Comparison of ENCODE assay signal across 8 cellular contexts in the genomic region with DNA sequence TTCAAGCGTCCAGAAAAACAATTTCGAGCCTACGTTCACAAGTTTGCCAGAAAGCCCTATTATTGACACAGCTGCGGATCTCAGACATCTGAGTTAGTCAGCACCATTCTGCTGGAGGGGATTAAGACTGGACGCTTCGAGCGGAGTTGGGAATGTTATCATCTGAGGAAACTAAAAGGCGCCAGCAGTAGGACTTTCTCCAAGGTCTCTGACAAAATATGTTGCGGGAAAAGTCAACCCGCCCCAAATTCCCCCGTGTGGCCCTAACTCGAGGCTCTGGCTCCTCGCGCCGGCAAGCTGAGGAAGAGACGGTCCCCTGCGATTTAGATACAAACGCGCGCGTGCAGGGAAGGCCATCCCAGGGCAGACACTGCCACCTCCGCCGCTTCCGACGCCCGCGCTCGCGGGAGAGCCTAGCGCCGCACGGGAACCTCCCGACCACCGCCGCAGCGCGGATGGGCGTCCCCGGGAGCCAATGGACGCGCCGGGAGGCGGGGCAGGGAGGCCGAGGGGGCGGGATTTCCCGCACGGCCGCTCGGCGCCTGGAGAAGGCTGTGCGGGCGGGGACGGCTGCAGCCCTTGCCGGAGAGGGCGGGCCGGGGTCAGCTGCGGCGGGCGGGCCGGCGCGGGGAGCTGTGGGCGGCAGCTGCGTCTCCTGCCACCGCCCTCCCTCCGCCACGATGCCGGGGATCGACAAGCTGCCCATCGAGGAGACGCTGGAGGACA. TPM values are rescaled to one million over a fixed set of nuclear protein-coding genes. Genes with fewer than 3 reads are reported as not detected.
DNase-seq lines count a peak whose midpoint lies in the region; ATAC-seq and TF ChIP-seq lines count a peak whose summit lies in the region.

A gene with protein sequence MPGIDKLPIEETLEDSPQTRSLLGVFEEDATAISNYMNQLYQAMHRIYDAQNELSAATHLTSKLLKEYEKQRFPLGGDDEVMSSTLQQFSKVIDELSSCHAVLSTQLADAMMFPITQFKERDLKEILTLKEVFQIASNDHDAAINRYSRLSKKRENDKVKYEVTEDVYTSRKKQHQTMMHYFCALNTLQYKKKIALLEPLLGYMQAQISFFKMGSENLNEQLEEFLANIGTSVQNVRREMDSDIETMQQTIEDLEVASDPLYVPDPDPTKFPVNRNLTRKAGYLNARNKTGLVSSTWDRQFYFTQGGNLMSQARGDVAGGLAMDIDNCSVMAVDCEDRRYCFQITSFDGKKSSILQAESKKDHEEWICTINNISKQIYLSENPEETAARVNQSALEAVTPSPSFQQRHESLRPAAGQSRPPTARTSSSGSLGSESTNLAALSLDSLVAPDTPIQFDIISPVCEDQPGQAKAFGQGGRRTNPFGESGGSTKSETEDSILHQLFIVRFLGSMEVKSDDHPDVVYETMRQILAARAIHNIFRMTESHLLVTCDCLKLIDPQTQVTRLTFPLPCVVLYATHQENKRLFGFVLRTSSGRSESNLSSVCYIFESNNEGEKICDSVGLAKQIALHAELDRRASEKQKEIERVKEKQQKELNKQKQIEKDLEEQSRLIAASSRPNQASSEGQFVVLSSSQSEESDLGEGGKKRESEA (plus strand): TSS at position 526 of the 726 bp plus-strand sequence. CDS start 155 bp downstream, at position 681.

- intact Hi-C loops in sigmoid colon (cut with DNase I): loop anchor here (2.0 to 5.0 kb wide), 5 partner anchors 57 to 671 kb away; partner anchors contain the start of genes CCDC66 and TASOR

- peak; percentile 78 to 88 for DNase-seq in NCI-H524 (lab: John Stamatoyannopoulos, UW)
- no peak for DNase-seq in NCI-H524 treated with DMSO at 0.1 percent for 48 hours (lab: John Stamatoyannopoulos, UW)
- DNase-seq in NCI-H2029 (lab: John Stamatoyannopoulos, UW): peak; percentile 70
- peak; percentile 95 for DNase-seq in UCSD-AML1 (lab: John Stamatoyannopoulos, UW; ENCODE audit: unreplicated experiment)
- peak; percentile 56 for DNase-seq in iPS DF 4.7 (ENCODE audit: extremely low read depth, low spot score)
- DNase-seq in sigmoid colon: peak; percentile 95

- H3K4me1 Mint-ChIP-seq in brain: peaks cover 36% of the 10 kb centered on the region

- H3K4me3 Mint-ChIP-seq in brain: peak within 1 kb of the TSS; percentile 95 to 99 (median 98)

- H3K9me3 Mint-ChIP-seq in brain: peaks cover 0 to 4% (median 0%) of the 10 kb centered on the region in 5 experiments

- H3K4me3 ChIP-seq in sigmoid colon: peak within 1 kb of the TSS; percentile 69 to 88 (median 80)

- H3K27me3 ChIP-seq in sigmoid colon: no peaks in the 10 kb centered on the region

- H3K9me3 ChIP-seq in sigmoid colon: no peaks in the 10 kb centered on the region

- H3K27ac Mint-ChIP-seq in brain: peak within 1 kb of the TSS; percentile 93 to 98 (median 95)

- TF ChIP-seq CTCF in brain (conservative IDR thresholded peaks at IDR 0.05): no peak
- no peak for TF ChIP-seq CTCF in sigmoid colon (IDR thresholded peaks at IDR 0.05)

- H3K27me3 Mint-ChIP-seq in brain: peaks cover 6% of the 10 kb centered on the region

- no peak for TF ChIP-seq EP300 in sigmoid colon (IDR thresholded peaks at IDR 0.05)

- H3K4me1 ChIP-seq in sigmoid colon: peaks cover 0 to 36% (median 26%) of the 10 kb centered on the region in 4 donors

- H3K36me3 ChIP-seq in sigmoid colon: no peaks in the 10 kb centered on the region

- H3K27ac ChIP-seq in sigmoid colon: peak within 1 kb of the TSS; percentile 93 to 98 (median 96)

- 0 to 1% methylated on average over 71 of the region's 71 CpGs for WGBS in sigmoid colon, 2 donors

- peak; percentile 80 for ATAC-seq in HG02938 (IDR thresholded peaks at IDR 0.05; ENCODE audit: unreplicated experiment)

- TF ChIP-seq POLR2A in sigmoid colon (IDR thresholded peaks at IDR 0.05): peak; percentile 83 to 86

- H3K36me3 Mint-ChIP-seq in brain: peaks cover 7% of the 10 kb centered on the region

RNA-seq across cellular contexts. Expression of the gene that starts here (rescaled TPM):
- polyA plus RNA-seq in brain (ENCODE audit: insufficient read depth, low read depth, low replicate concordance) (7.9 TPM), sigmoid colon (10 to 100 TPM; 12.6 to 13.6 (median 13.5) TPM)
- 10 to 100 TPM; 34.9 to 63.7 (median 54.3) TPM for total RNA-seq in sigmoid colon
